In the genomic region with DNA sequence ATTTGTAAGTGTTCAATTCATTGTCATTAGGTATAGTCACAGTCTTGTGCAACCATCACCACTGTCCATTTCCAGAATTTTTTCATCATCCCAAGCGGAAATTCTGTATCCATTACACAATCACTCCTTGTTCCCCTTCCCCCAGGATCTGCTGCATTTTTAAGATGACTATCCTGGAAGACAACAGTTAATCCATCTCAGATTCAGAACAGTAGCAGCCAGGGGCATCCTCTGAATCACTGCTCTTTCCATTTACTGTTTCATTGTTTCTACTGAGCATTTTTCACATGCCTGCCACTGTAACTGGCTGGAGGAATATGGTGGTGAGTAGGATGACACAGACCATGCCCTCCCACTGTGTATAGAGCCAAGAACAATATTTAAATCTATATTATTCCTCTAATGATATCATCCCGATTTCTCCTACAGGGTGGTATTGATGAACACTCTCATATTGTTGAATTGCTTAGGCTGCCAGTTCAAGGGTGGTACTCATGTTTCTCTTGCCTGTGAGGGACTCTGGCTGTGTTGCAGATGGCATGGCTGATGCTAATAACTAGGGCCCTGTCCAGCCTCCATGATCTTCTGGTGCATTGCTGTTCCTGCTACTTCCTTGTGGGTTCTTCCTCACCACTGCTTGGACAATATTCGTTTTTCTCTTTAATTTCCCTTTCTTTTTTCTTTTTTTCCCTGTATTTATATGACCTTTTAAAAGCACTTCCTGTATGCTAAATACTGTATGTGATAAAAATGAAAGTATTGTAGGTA, we compare ENCODE assay signal across 9 cellular contexts. TPM values are rescaled to one million over a fixed set of nuclear protein-coding genes. Genes with fewer than 3 reads are reported as not detected.
DNase-seq lines count a peak whose midpoint lies in the region; ATAC-seq, FAIRE-seq and TF ChIP-seq lines count a peak whose summit lies in the region.
"Had no signal": no experiment of that assay in that cellular context is flagged by ENCODE, and none has a peak within 500 bp of the region (broad histone marks: within the 10 kb centered on the region; RNA-seq: fewer than 3 reads in every experiment).

No MANE protein-coding gene starts in this region.

- no peak overlapping the region for H4K8ac ChIP-seq in H1 (ENCODE audit: extremely low read depth, insufficient read depth, low read length)

- H4K91ac ChIP-seq in H1 (replicated peaks; ENCODE audit: insufficient read length, low read length), result peak overlapping the region; percentile 72

- DNase-seq in GM03348 (ENCODE audit: low spot score) (peak; percentile 82), NT2/D1 (ENCODE audit: low read depth, low spot score) (peak; percentile 22), H1 (ENCODE audit: low read depth in 1 of 2, low spot score in 2 of 2) (no peak), neural progenitor cell (ENCODE audit: low spot score) (no peak), activated gamma-delta T cell treated with Interleukin-2 at 50 U/mL for 16 hours (no peak), nucleus accumbens (lab: John Stamatoyannopoulos, UW) (no peak), DMS79 (lab: John Stamatoyannopoulos, UW) (no peak)
- DNase-seq: stimulated activated naive CD4-positive, alpha-beta T cell treated with Interleukin-2 at 50 U/mL for 16 hours had no signal

- no peak overlapping the region for H2AFZ ChIP-seq in H1 (ENCODE audit: low read length)
- H2AFZ ChIP-seq in neural progenitor cell (replicated peaks), result no peak overlapping the region

- H3K36me3 ChIP-seq in NT2/D1 (ENCODE audit: insufficient read depth, insufficient read length, low read length) (no peaks in the 10 kb centered on the region), H1 (ENCODE audit: control insufficient read depth in 2 of 4, insufficient read depth in 4 of 4, low read length in 3 of 4) (no peaks in the 10 kb centered on the region), neural progenitor cell (no peaks in the 10 kb centered on the region)

- H3K18ac ChIP-seq in H1 (ENCODE audit: extremely low read depth, low read length), result 0 out of 2 replicates have a peak overlapping the region, but pooled peaks have one; percentile 2

- H3K36me3 Mint-ChIP-seq in neural progenitor cell, result peaks cover 5% of the 10 kb centered on the region

- peak overlapping the region; percentile 94; the same call in 1 of the 2 replicates for H2AK5ac ChIP-seq in H1 (ENCODE audit: low read depth, low read length)

- peak overlapping the region; percentile 91 for H2BK12ac ChIP-seq in H1 (ENCODE audit: low read depth, low read length)

- no peaks in the 10 kb centered on the region for H3K27me3 Mint-ChIP-seq in neural progenitor cell (ENCODE audit: insufficient read depth, low read depth)

- H3K4me1 Mint-ChIP-seq in neural progenitor cell, result peaks cover 55% of the 10 kb centered on the region

- no peak overlapping the region for H3K14ac ChIP-seq in H1 (ENCODE audit: insufficient read length)

- peak overlapping the region; percentile 51; the same call in 1 of the 2 replicates for H2BK20ac ChIP-seq in H1 (ENCODE audit: low read length)

- no peak for TF ChIP-seq CTCF in H1 (IDR thresholded peaks at IDR 0.05; ENCODE audit: control extremely low read depth in 1 of 3, insufficient read depth in 1 of 3, low read depth in 1 of 3, low read length in 3 of 3)
- TF ChIP-seq CTCF in neural progenitor cell (IDR thresholded peaks at IDR 0.05), result no peak

- H3K4me1 ChIP-seq in NT2/D1 (ENCODE audit: insufficient read depth, insufficient read length) (no peaks in the 10 kb centered on the region), H1 (replicated peaks in 1 of 4; ENCODE audit: control insufficient read depth in 3 of 4, insufficient read depth in 4 of 4, low read length in 3 of 4) (peaks cover 13 to 41% (median 25%) of the 10 kb centered on the region in 4 experiments), neural progenitor cell (peaks cover 48% of the 10 kb centered on the region)

- H3K4me2 ChIP-seq in H1 (ENCODE audit: insufficient read depth in 1 of 2, low read depth in 2 of 2, low read length in 2 of 2), result peak overlapping the region; percentile 35 to 74; a peak in 1 of 4 replicates
- no peak overlapping the region for H3K4me2 ChIP-seq in neural progenitor cell

- no peak overlapping the region for H3K4ac ChIP-seq in H1 (replicated peaks; ENCODE audit: insufficient read length, low read depth, low read length)

- H3K27ac Mint-ChIP-seq in neural progenitor cell, result peak overlapping the region; percentile 57

- H4K5ac ChIP-seq in H1 (ENCODE audit: insufficient read length, low read depth, low read length), result peak overlapping the region; percentile 64

- CTCF ChIA-PET in H1 (lab: Charles Lee; ENCODE audit: partially characterized antibody), result no interaction called here

- H3K23me2 ChIP-seq in H1 (ENCODE audit: low read depth, low read length), result no peaks in the 10 kb centered on the region

- no peak for TF ChIP-seq EP300 in H1 (IDR thresholded peaks at IDR 0.05; ENCODE audit: borderline replicate concordance in 1 of 2, low read depth in 2 of 2, low read length in 2 of 2)

- TF ChIP-seq POLR2A in H1 (IDR thresholded peaks at IDR 0.05; ENCODE audit: control extremely low read depth in 1 of 2, low read depth in 2 of 2, low read length in 2 of 2), result no peak

- peak overlapping the region; percentile 92 for H2BK5ac ChIP-seq in H1 (ENCODE audit: low read depth, low read length)

- H2BK15ac ChIP-seq in H1 (ENCODE audit: low read length), result no peak overlapping the region

- H3K27me3 ChIP-seq in NT2/D1 (ENCODE audit: insufficient read depth, insufficient read length) (no peaks in the 10 kb centered on the region), H1 (replicated peaks in 1 of 4; ENCODE audit: control insufficient read depth in 3 of 4, extremely low read depth in 1 of 4, insufficient read depth in 3 of 4, low read length in 3 of 4) (no peaks in the 10 kb centered on the region), neural progenitor cell (no peaks in the 10 kb centered on the region)

- H3K23ac ChIP-seq in H1 (ENCODE audit: insufficient read length), result no peak overlapping the region

- 76% methylated on average over 3 of the region's 3 CpGs; no CpG with 5 or more reads in 1 of the 2 experiments for WGBS in H1 (ENCODE audit: extremely low coverage in 1 of 2, insufficient coverage in 1 of 2, insufficient read length in 1 of 2, insufficient replicate concordance in 2 of 2, low coverage in 1 of 2, low lambda C conversion rate in 2 of 2, missing lambda C conversion rate in 1 of 2), 2 experiments

- H3K4me3 ChIP-seq in NT2/D1 (ENCODE audit: insufficient read length, low read depth), result no peak overlapping the region
- peak overlapping the region in 1 of 4 experiments; percentile 4; a peak in 1 of 8 replicates for H3K4me3 ChIP-seq in H1 (ENCODE audit: extremely low read depth in 1 of 4, insufficient read depth in 2 of 4, low read depth in 3 of 4, low read length in 4 of 4)
- H3K4me3 ChIP-seq in neural progenitor cell, result no peak overlapping the region

- TF ChIP-seq RAD21 in H1 (IDR thresholded peaks at IDR 0.05 in 1 of 2, conservative IDR thresholded peaks at IDR 0.05 in 1 of 2; ENCODE audit: low read depth in 2 of 2, low read length in 2 of 2), result no peak

- H3K9me3 ChIP-seq in NT2/D1 (ENCODE audit: insufficient read depth, low read length) (no peaks in the 10 kb centered on the region), H1 (ENCODE audit: insufficient read depth in 2 of 2, low read depth in 1 of 2, low read length in 1 of 2) (no peaks in the 10 kb centered on the region), neural progenitor cell (ENCODE audit: low read depth) (no peaks in the 10 kb centered on the region)

- no peak for ATAC-seq in GM19328 (IDR thresholded peaks at IDR 0.05; ENCODE audit: unreplicated experiment)

- POLR2A ChIA-PET in H1 (lab: Charles Lee; ENCODE audit: partially characterized antibody), result interaction anchor here (0.6 kb wide), 1 partner anchor 9 kb away, joined by 3 read pairs; no protein-coding TSS in a partner anchor

- H2BK120ac ChIP-seq in H1 (replicated peaks; ENCODE audit: low read depth, low read length), result no peak overlapping the region

- H3K79me2 ChIP-seq in H1 (ENCODE audit: control insufficient read depth in 1 of 2, insufficient read depth in 2 of 2, low read length in 2 of 2) (peaks cover 4 to 88% of the 10 kb centered on the region in 2 experiments; a peak in 3 of 4 replicates), neural progenitor cell (ENCODE audit: low read depth) (peaks cover 85% of the 10 kb centered on the region)

- 0 out of 2 replicates have a peak, but pooled peaks cover 5% of the 10 kb centered on the region for H3K79me1 ChIP-seq in H1 (ENCODE audit: low read depth, low read length)

- H4K20me1 ChIP-seq in H1 (replicated peaks in 1 of 2; ENCODE audit: control insufficient read depth in 1 of 2, insufficient read depth in 2 of 2, low read length in 2 of 2), result no peaks in the 10 kb centered on the region
- H4K20me1 ChIP-seq in neural progenitor cell (ENCODE audit: low read depth), result peaks cover 30% of the 10 kb centered on the region

- H3K27ac ChIP-seq in H1 (ENCODE audit: low read depth, low read length) (no peak overlapping the region; the same call in 1 of the 2 replicates), neural progenitor cell (no peak overlapping the region)

- peaks cover under 1% of the 10 kb centered on the region for H3F3A ChIP-seq in neural progenitor cell (ENCODE audit: low read depth)

- no peak overlapping the region for H3K9ac ChIP-seq in NT2/D1 (ENCODE audit: insufficient read length, low read depth)
- H3K9ac ChIP-seq in H1 (replicated peaks in 1 of 4; ENCODE audit: extremely low read depth in 1 of 4, low read depth in 3 of 4, low read length in 3 of 4), result no peak overlapping the region; a peak in 1 of 7 replicates
- H3K9ac ChIP-seq in neural progenitor cell, result no peak overlapping the region

- FAIRE-seq in H1 (lab: Jason Lieb, UNC), result no peak

- H3K4me3 Mint-ChIP-seq in neural progenitor cell, result no peak overlapping the region

- H3K9me3 Mint-ChIP-seq in neural progenitor cell, result peaks cover 5% of the 10 kb centered on the region

- H3K56ac ChIP-seq in H1 (replicated peaks; ENCODE audit: insufficient read length, low read depth, low read length), result peak overlapping the region; percentile 3

TF ChIP-seq in H1, 55 proteins besides CTCF, POLR2A, EP300 and RAD21 (continues in another document):
- no peak for TF ChIP-seq NANOG (IDR thresholded peaks at IDR 0.05; ENCODE audit: insufficient read depth, low read depth, low read length, poor library complexity, severe bottlenecking)
- TF ChIP-seq, protein P1, sequence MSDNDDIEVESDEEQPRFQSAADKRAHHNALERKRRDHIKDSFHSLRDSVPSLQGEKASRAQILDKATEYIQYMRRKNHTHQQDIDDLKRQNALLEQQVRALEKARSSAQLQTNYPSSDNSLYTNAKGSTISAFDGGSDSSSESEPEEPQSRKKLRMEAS (IDR thresholded peaks at IDR 0.05), result no peak

RNA-seq across cellular contexts. Expression of gene WDFY2, which starts 59.0 kb away (rescaled TPM):
- 29.0 and 31.1 TPM in 2 replicates for total RNA-seq in H1 (2021; fragmentation: NEBNext Ultra II Directional; extraction: Animal tissue kit (Norgen Biotek cat#: 25700))
- 13.5 and 13.9 TPM in 2 replicates for polyA plus RNA-seq in H1 (2011; rRNA removed)
- polyA plus RNA-seq in H1 (2011; cell fraction: cytosol; rRNA removed), result 18.9 TPM
- polyA plus RNA-seq in H1 (2011; cell fraction: nucleus; rRNA removed), result 36.9 TPM
- 16.2 to 20.8 TPM (median 18.3 TPM) in 4 replicates for polyA plus RNA-seq in H1 (2012, experiment 1 of 2)
- 5.1 TPM for polyA plus RNA-seq in H1 (2012, experiment 2 of 2)
- polyA plus RNA-seq in H1 (2013, experiment 1 of 2), result 15.5 TPM
- 14.5 TPM for polyA plus RNA-seq in H1 (2013, experiment 2 of 2)
- 38.2 and 40.9 TPM in 2 replicates for polyA minus RNA-seq in H1 (2011; rRNA and poly(A)+ RNA removed)
- 16.6 TPM for polyA minus RNA-seq in H1 (2011; cell fraction: cytosol; rRNA and poly(A)+ RNA removed)
- 60.5 TPM for polyA minus RNA-seq in H1 (2011; cell fraction: nucleus; rRNA and poly(A)+ RNA removed)
- total RNA-seq in neural progenitor cell (ENCODE audit: low replicate concordance), result 18.3 and 18.4 TPM in 2 replicates

Comparison
In these comparisons a context has a peak if more than half of its experiments do, and no peak if none do; other contexts are left out.
1. DNase-seq: peak in GM03348 (single experiment) and NT2/D1 (single experiment); none in H1 (0 of 2), neural progenitor cell (single experiment), activated gamma-delta T cell treated with Interleukin-2 at 50 U/mL for 16 hours (single experiment), nucleus accumbens (0 of 56) and DMS79 (single experiment).